In the genomic region with DNA sequence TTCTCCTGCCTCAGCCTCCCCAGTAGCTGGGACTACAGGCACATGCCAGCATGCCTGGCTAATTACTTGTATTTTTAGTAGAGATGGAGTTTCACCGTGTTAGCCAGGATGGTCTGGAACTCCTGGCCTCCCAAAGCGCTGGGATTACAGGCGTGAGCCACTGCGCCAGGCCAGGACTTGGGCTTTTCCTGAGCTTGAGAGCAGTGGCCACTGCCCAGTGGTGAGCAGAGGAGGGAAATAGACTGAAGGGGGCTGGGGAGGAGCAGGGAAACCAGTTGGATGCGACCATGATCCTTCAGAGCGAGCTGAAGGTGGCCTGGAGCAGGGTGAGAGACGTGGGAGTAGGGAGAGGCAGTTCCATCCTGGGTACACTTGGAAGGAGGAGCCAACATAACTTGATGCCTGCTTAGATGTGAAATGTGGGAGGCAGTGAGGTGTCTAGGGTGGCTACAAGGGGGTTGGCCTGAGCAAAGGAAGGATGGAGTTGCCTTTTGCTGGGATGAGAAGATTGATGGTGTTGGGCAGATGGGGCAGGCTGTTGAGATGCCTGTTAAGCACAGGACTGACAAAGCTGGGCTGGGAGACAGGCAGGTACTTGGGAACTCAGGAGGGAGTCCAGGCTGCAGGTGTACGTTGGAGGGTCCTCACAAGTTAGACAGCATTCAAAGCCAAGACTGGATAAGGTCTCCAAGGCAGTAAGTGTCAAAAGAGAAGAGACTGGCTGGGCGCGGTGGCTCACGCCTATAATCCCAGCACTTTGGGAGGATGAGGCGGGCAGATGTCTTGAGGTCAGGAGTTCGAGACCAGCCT, we compare ENCODE assay signal across 1 cellular context.
TF ChIP-seq lines count a peak whose summit lies in the region.

No MANE protein-coding gene starts in this region.

TF ChIP-seq in H1, 55 proteins besides CTCF, POLR2A, EP300 and RAD21:
- TF ChIP-seq TEAD4 (IDR thresholded peaks at IDR 0.05; ENCODE audit: low read depth, low read length) = no peak
